In genomic region chr9:136539427-136540412, GRCh38 we compare ENCODE assay signal across 1 cellular context.
A peak's percentile ranks its signal among the peaks of the same experiment; 100 is the strongest.
TF ChIP-seq lines count a peak whose summit lies in the region.

No MANE protein-coding gene starts in this region.

TF ChIP-seq in GM12878, 131 proteins besides CTCF, POLR2A, EP300 and RAD21 (continued from another document):
- TF ChIP-seq TCF12 (IDR thresholded peaks at IDR 0.05; ENCODE audit: low read depth, low read length) (no peak), PRDM15 (CRISPR knock-in tag; IDR thresholded peaks at IDR 0.05) (no peak), NBN (IDR thresholded peaks at IDR 0.05) (peak; percentile 13; the same call in 1 of the 2 replicates), E2F8 (IDR thresholded peaks at IDR 0.05; ENCODE audit: low read depth, partially characterized antibody) (no peak), CEBPZ (IDR thresholded peaks at IDR 0.05; ENCODE audit: low read depth, low read length) (no peak), SUPT20H (IDR thresholded peaks at IDR 0.05; ENCODE audit: borderline replicate concordance, control insufficient read depth, low read depth, low read length) (no peak), JUNB (IDR thresholded peaks at IDR 0.05) (peak; percentile 37; the same call in 1 of the 2 replicates), SPI1 (IDR thresholded peaks at IDR 0.05; ENCODE audit: borderline replicate concordance, insufficient read depth, low read depth, low read length) (peak; percentile 69), JUND (IDR thresholded peaks at IDR 0.05; ENCODE audit: low read depth, low read length) (no peak), KLF5 (IDR thresholded peaks at IDR 0.05; ENCODE audit: partially characterized antibody) (no peak)
